ENCODE assay signal across 33 cellular contexts in the genomic region with DNA sequence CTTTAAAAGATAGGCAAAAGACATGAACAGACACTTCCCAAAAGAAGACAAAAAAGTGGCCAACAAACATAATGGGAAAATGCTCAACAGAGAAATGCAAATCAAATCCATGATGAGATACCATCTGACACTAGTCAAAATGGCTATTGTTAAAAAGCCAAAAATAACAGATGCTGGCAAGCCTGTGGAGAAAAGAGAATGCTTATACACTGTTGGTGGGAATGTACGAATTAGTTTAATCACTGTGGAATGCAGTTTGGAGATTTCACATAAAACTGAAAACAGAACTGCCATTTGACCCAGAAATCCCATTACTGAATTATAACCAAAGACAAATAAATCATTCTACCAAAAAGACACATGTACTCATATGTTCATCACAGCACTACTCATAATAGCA.
"Had no signal": no experiment of that assay in that cellular context is flagged by ENCODE, and none has a peak within 500 bp of the region (broad histone marks: within the 10 kb centered on the region; RNA-seq: fewer than 3 reads in every experiment).

No MANE protein-coding gene starts in this region.

- H3K4me1 ChIP-seq: esophagus muscularis mucosa, foreskin keratinocyte, heart left ventricle, right lobe of liver, uterus had no signal

- H3K4me3 Mint-ChIP-seq: activated CD4-positive, alpha-beta memory T cell treated with anti-CD3 and anti-CD28 coated beads for 36 hours; activated naive CD4-positive, alpha-beta T cell treated with anti-CD3 and anti-CD28 coated beads, Interleukin-2, amount 50 U/mL, for 24 hours; activated T-cell treated with anti-CD3 and anti-CD28 coated beads, Interleukin-2, amount 50 U/mL, for 24 hours; activated T-helper 17 cell treated with anti-CD3 and anti-CD28 coated beads, Interleukin-2, amount 50 U/mL, for 72 hours; immature natural killer cell; mesothelial cell of epicardium; naive B cell; stimulated activated effector memory CD8-positive, alpha-beta T cell treated with anti-CD3 and anti-CD28 coated beads, Interleukin-12 subunit alpha, Interleukin-12 subunit beta, amount 100 ng/mL, for 72 hours; stimulated activated naive CD8-positive, alpha-beta T cell treated with anti-CD3 and anti-CD28 coated beads, Interleukin-15, amount 100 ng/mL, for 72 hours; T-helper 1 cell treated with Interleukin-12 subunit alpha and Interleukin-12 subunit beta and Interleukin-4 antibody, amounts not matched to agents 30 μg/mL and 1 μg/mL, for 36 hours; type B pancreatic cell had no signal

- DNase-seq: activated CD4-positive, alpha-beta memory T cell treated with anti-CD3 and anti-CD28 coated beads for 36 hours; activated CD4-positive, alpha-beta T cell treated with anti-CD3 and anti-CD28 coated beads for 48 hours; activated CD8-positive, alpha-beta memory T cell treated with anti-CD3 and anti-CD28 coated beads, Interleukin-2, amount 50 U/mL, for 48 hours; activated gamma-delta T cell treated with Interleukin-2 at 50 U/mL for 16 hours; activated T-cell treated with anti-CD3 and anti-CD28 coated beads, Interleukin-2, amount 50 U/mL, for 24 hours; brain microvascular endothelial cell; caudate nucleus; foreskin keratinocyte; heart left ventricle; hypothalamus; immature natural killer cell; kidney; left colon; naive B cell; ovary; right lobe of liver; stimulated activated CD4-positive, alpha-beta T cell treated with anti-CD3 and anti-CD28 coated beads, Interleukin-12 subunit alpha, Interleukin-12 subunit beta, amount 100 ng/mL, for 4 hours; stimulated activated CD4-positive, alpha-beta T cell treated with anti-CD3 and anti-CD28 coated beads, Interleukin-4, amount 100 ng/mL, for 1 hour; stimulated activated naive CD8-positive, alpha-beta T cell treated with anti-CD3 and anti-CD28 coated beads, Interleukin-15, amount 100 ng/mL, for 72 hours; substantia nigra; T1000; uterus; WERI-Rb-1 had no signal

- H3K36me3 ChIP-seq: brain microvascular endothelial cell, esophagus muscularis mucosa, heart left ventricle, ovary, right lobe of liver, uterus, WERI-Rb-1 had no signal

- H3K4me3 ChIP-seq: esophagus muscularis mucosa, heart left ventricle, ovary, right lobe of liver, skin epidermis, uterus had no signal

- ATAC-seq: activated CD4-positive, CD25-positive, alpha-beta regulatory T cell treated with anti-CD3 and anti-CD28 coated beads, Interleukin-2, amount 50 U/mL, for 24 hours; activated T-helper 17 cell treated with anti-CD3 and anti-CD28 coated beads, Interleukin-2, amount 50 U/mL, for 72 hours; foreskin keratinocyte; heart left ventricle; left colon; right lobe of liver; stimulated activated effector memory CD8-positive, alpha-beta T cell treated with anti-CD3 and anti-CD28 coated beads, Interleukin-12 subunit alpha, Interleukin-12 subunit beta, amount 100 ng/mL, for 72 hours; stimulated activated naive CD8-positive, alpha-beta T cell treated with anti-CD3 and anti-CD28 coated beads, Interleukin-15, amount 100 ng/mL, for 72 hours had no signal

- H3K36me3 Mint-ChIP-seq: activated CD4-positive, alpha-beta memory T cell treated with anti-CD3 and anti-CD28 coated beads for 36 hours; activated naive CD4-positive, alpha-beta T cell treated with anti-CD3 and anti-CD28 coated beads, Interleukin-2, amount 50 U/mL, for 24 hours; mesothelial cell of epicardium; stimulated activated effector memory CD8-positive, alpha-beta T cell treated with anti-CD3 and anti-CD28 coated beads, Interleukin-12 subunit alpha, Interleukin-12 subunit beta, amount 100 ng/mL, for 72 hours; type B pancreatic cell had no signal

- H3K9me3 ChIP-seq: ovary, right lobe of liver, uterus had no signal

- H3K27me3 ChIP-seq: brain microvascular endothelial cell, esophagus muscularis mucosa, heart left ventricle, ovary, right lobe of liver, uterus had no signal

- H3K27ac ChIP-seq: brain microvascular endothelial cell, esophagus muscularis mucosa, foreskin keratinocyte, heart left ventricle, ovary, right lobe of liver, skin epidermis, uterus, WERI-Rb-1 had no signal

- H3K27me3 Mint-ChIP-seq: activated CD4-positive, alpha-beta memory T cell treated with anti-CD3 and anti-CD28 coated beads for 36 hours; progenitor cell of endocrine pancreas had no signal

- H3K27ac Mint-ChIP-seq: activated CD4-positive, alpha-beta memory T cell treated with anti-CD3 and anti-CD28 coated beads for 36 hours; activated naive CD4-positive, alpha-beta T cell treated with anti-CD3 and anti-CD28 coated beads, Interleukin-2, amount 50 U/mL, for 24 hours; activated T-cell treated with anti-CD3 and anti-CD28 coated beads, Interleukin-2, amount 50 U/mL, for 24 hours; activated T-helper 17 cell treated with anti-CD3 and anti-CD28 coated beads, Interleukin-2, amount 50 U/mL, for 72 hours; immature natural killer cell; mesothelial cell of epicardium; naive B cell; progenitor cell of endocrine pancreas; stimulated activated effector memory CD8-positive, alpha-beta T cell treated with anti-CD3 and anti-CD28 coated beads, Interleukin-12 subunit alpha, Interleukin-12 subunit beta, amount 100 ng/mL, for 72 hours; stimulated activated naive CD8-positive, alpha-beta T cell treated with anti-CD3 and anti-CD28 coated beads, Interleukin-15, amount 100 ng/mL, for 72 hours; T-helper 1 cell treated with Interleukin-12 subunit alpha and Interleukin-12 subunit beta and Interleukin-4 antibody, amounts not matched to agents 30 μg/mL and 1 μg/mL, for 36 hours; type B pancreatic cell had no signal

- H3K4me1 Mint-ChIP-seq: activated naive CD4-positive, alpha-beta T cell treated with anti-CD3 and anti-CD28 coated beads, Interleukin-2, amount 50 U/mL, for 24 hours; activated T-helper 17 cell treated with anti-CD3 and anti-CD28 coated beads, Interleukin-2, amount 50 U/mL, for 72 hours; immature natural killer cell; mesothelial cell of epicardium; naive B cell; stimulated activated effector memory CD8-positive, alpha-beta T cell treated with anti-CD3 and anti-CD28 coated beads, Interleukin-12 subunit alpha, Interleukin-12 subunit beta, amount 100 ng/mL, for 72 hours; stimulated activated naive CD8-positive, alpha-beta T cell treated with anti-CD3 and anti-CD28 coated beads, Interleukin-15, amount 100 ng/mL, for 72 hours had no signal
